ENCODE assay signal across 17 cellular contexts in genomic region chr1:204812842-204813241, GRCh38. TPM values are rescaled to one million over a fixed set of nuclear protein-coding genes. Genes with fewer than 3 reads are reported as not detected.
DNase-seq lines count a peak whose midpoint lies in the region; ATAC-seq and TF ChIP-seq lines count a peak whose summit lies in the region.
"Had no signal": no experiment of that assay in that cellular context is flagged by ENCODE, and none has a peak within 500 bp of the region (broad histone marks: within the 10 kb centered on the region; RNA-seq: fewer than 3 reads in every experiment).

No MANE protein-coding gene starts in this region.

- WGBS in right cardiac atrium, result 42% methylated on average over 1 of the region's 1 CpG
- 60% methylated on average over 1 of the region's 1 CpG for WGBS in hepatocyte (ENCODE audit: low lambda C conversion rate, missing lambda C conversion rate)

- no peak overlapping the region for H2AFZ ChIP-seq in hepatocyte

- H3K4me1 ChIP-seq in left ventricle myocardium inferior (peaks cover 24% of the 10 kb centered on the region), right cardiac atrium (ENCODE audit: control insufficient read depth, insufficient read depth, low read length) (peaks cover 11% of the 10 kb centered on the region), hepatocyte (ENCODE audit: insufficient read depth) (no peaks in the 10 kb centered on the region)
- H3K4me1 ChIP-seq: A549, Caco-2 had no signal

- no peaks in the 10 kb centered on the region for H3K79me2 ChIP-seq in hepatocyte

- intact Hi-C loops in left ventricle myocardium inferior (cut with micrococcal nuclease) (no loop called here), Right ventricle myocardium inferior (cut with DNase I) (loop anchor here (5.0 kb wide), 3 partner anchors 49 to 149 kb away; no protein-coding TSS in a partner anchor), right cardiac atrium (cut with DNase I) (no loop called here), left ventricle myocardium superior (cut with micrococcal nuclease) (no loop called here)

- H4K20me1 ChIP-seq in hepatocyte (ENCODE audit: insufficient read depth, poor library complexity, severe bottlenecking), result no peaks in the 10 kb centered on the region

- peak overlapping the region; percentile 86 for H3K27ac ChIP-seq in left ventricle myocardium inferior (replicated peaks)
- peak overlapping the region; percentile 82 for H3K27ac ChIP-seq in right cardiac atrium (ENCODE audit: low read length)
- no peak overlapping the region for H3K27ac ChIP-seq in hepatocyte
- H3K27ac ChIP-seq: 22Rv1; A549; BLaER1 treated with 17β-estradiol and CSF1 and Interleukin-3, amounts not matched to agents 10 nM and 100 nM; C4-2B had no signal

- H3K9me3 ChIP-seq in left ventricle myocardium inferior (replicated peaks), result no peaks in the 10 kb centered on the region
- H3K9me3 ChIP-seq in right cardiac atrium (ENCODE audit: control insufficient read depth, low read length), result no peaks in the 10 kb centered on the region
- no peaks in the 10 kb centered on the region for H3K9me3 ChIP-seq in hepatocyte (ENCODE audit: low read depth)
- H3K9me3 ChIP-seq: A549; BLaER1 treated with 17β-estradiol and CSF1 and Interleukin-3, amounts not matched to agents 10 nM and 100 nM; Caco-2 had no signal

- no peak for ATAC-seq in Right ventricle myocardium inferior
- ATAC-seq in right cardiac atrium, result peak; percentile 8 to 14
- ATAC-seq in left ventricle myocardium superior, result no peak
- ATAC-seq: CD8-positive, alpha-beta T cell had no signal

- H3K9me2 ChIP-seq in hepatocyte (replicated peaks; ENCODE audit: insufficient read depth), result no peaks in the 10 kb centered on the region

- H3K36me3 ChIP-seq in left ventricle myocardium inferior, result no peaks in the 10 kb centered on the region
- no peaks in the 10 kb centered on the region for H3K36me3 ChIP-seq in hepatocyte (replicated peaks; ENCODE audit: insufficient read depth, low read depth)
- H3K36me3 ChIP-seq: BLaER1 treated with 17β-estradiol and CSF1 and Interleukin-3, amounts not matched to agents 10 nM and 100 nM had no signal

- TF ChIP-seq CTCF in left ventricle myocardium inferior (IDR thresholded peaks at IDR 0.05; ENCODE audit: borderline replicate concordance) (no peak), hepatocyte (IDR thresholded peaks at IDR 0.05; ENCODE audit: poor library complexity) (no peak)

- no peak overlapping the region for H3K4me3 ChIP-seq in left ventricle myocardium inferior
- no peak overlapping the region for H3K4me3 ChIP-seq in right cardiac atrium (ENCODE audit: low read length)
- no peak overlapping the region for H3K4me3 ChIP-seq in hepatocyte
- H3K4me3 ChIP-seq: A549; BLaER1 treated with 17β-estradiol and CSF1 and Interleukin-3, amounts not matched to agents 10 nM and 100 nM had no signal

- no peak overlapping the region for H3K4me2 ChIP-seq in hepatocyte
- H3K4me2 ChIP-seq: A549; BLaER1 treated with 17β-estradiol and CSF1 and Interleukin-3, amounts not matched to agents 10 nM and 100 nM had no signal

- H3K27me3 ChIP-seq in left ventricle myocardium inferior (ENCODE audit: low read depth) (peaks cover 5% of the 10 kb centered on the region), right cardiac atrium (ENCODE audit: control insufficient read depth, insufficient read depth) (no peaks in the 10 kb centered on the region), hepatocyte (peaks cover 7% of the 10 kb centered on the region)
- H3K27me3 ChIP-seq: BLaER1 treated with 17β-estradiol and CSF1 and Interleukin-3, amounts not matched to agents 10 nM and 100 nM had no signal

- DNase-seq in left ventricle myocardium inferior (no peak), Right ventricle myocardium inferior (ENCODE audit: missing footprints) (no peak), right cardiac atrium (no peak), left ventricle myocardium superior (no peak), islet precursor cell (peak; percentile 48), hepatocyte (ENCODE audit: low spot score) (no peak)
- DNase-seq: AML-193; Caco-2; Calu3; CD4-positive, alpha-beta T cell; CD8-positive, alpha-beta T cell; DMS79 treated with DMSO at 0.1 percent for 48 hours; GF-D8 had no signal

RNA-seq across cellular contexts. Expression of gene NFASC, which starts 57.8 kb away (rescaled TPM):
- 8.2 TPM for total RNA-seq in left ventricle myocardium inferior
- 10.5 TPM for total RNA-seq in Right ventricle myocardium inferior
- total RNA-seq in right cardiac atrium, result 10 to 100 TPM; 59.5 to 94.2 (median 67.1) TPM
- polyA plus RNA-seq in right cardiac atrium, result 44.2 TPM
- 11.6 TPM for total RNA-seq in left ventricle myocardium superior
- 1.0 and 2.2 TPM in 2 replicates for total RNA-seq in hepatocyte
- 0.75 and 1.7 TPM in 2 replicates for polyA plus RNA-seq in hepatocyte
- total RNA-seq: Calu3; CD4-positive, alpha-beta T cell; CD8-positive, alpha-beta T cell had no signal

Comparison
In these comparisons a context has a peak if more than half of its experiments do, and no peak if none do; other contexts are left out.
1. ATAC-seq: peak in right cardiac atrium (2 of 2); none in Right ventricle myocardium inferior (single experiment) and left ventricle myocardium superior (single experiment).